Comparison of ENCODE assay signal across 18 cellular contexts in the genomic region with DNA sequence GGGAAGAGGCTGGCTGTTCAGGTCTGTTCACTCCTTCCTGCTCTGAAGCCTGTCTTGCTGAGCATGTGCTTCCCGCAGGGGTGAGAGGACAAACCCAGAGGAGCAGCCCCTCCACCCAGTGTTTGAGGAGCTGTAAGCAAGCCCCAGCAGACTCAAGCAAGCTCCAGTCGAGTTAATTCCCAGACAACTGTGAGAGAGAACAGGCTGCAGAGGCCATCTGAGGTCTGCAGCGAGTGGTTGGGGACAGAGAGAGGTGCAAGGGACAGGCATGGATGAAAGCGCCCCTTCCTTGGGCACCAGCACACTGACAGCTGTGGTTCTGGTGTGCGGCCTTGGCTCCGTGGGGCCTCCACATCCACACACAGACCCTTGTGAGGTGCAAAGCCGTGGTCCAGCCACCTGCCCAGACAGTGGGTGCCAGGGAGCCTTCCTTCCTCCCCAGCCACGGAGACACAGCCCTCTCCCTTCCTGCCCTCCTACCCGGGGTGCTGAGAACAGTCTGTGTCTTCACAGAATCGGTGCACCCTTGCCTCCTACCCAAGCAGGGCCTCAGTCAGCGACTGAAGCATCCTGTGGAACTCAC. TPM values are rescaled to one million over a fixed set of nuclear protein-coding genes. Genes with fewer than 3 reads are reported as not detected.
A peak's percentile ranks its signal among the peaks of the same experiment; 100 is the strongest.
DNase-seq lines count a peak whose midpoint lies in the region; ATAC-seq, FAIRE-seq and TF ChIP-seq lines count a peak whose summit lies in the region.
"Had no signal": no experiment of that assay in that cellular context is flagged by ENCODE, and none has a peak within 500 bp of the region (broad histone marks: within the 10 kb centered on the region; RNA-seq: fewer than 3 reads in every experiment).

No MANE protein-coding gene starts in this region.

- H3K4me3 ChIP-seq in HepG2 (replicated peaks in 1 of 3; ENCODE audit: insufficient read depth in 1 of 3, low read depth in 2 of 3, low read length in 3 of 3) (peak overlapping the region in 1 of 3 experiments; percentile 32; a peak in 3 of 6 replicates), BE2C (ENCODE audit: low read depth, low read length) (no peak overlapping the region)
- H3K4me3 ChIP-seq: gastrocnemius medialis, HAP-1, ovary, SK-N-MC had no signal

- FAIRE-seq in HepG2 (lab: Jason Lieb, UNC): no peak
- FAIRE-seq: bronchial epithelial cell had no signal

- H3K9me3 ChIP-seq in HepG2 (ENCODE audit: low read length): no peaks in the 10 kb centered on the region
- no peaks in the 10 kb centered on the region for H3K9me3 ChIP-seq in BE2C
- H3K9me3 ChIP-seq: gastrocnemius medialis, HAP-1, ovary had no signal

- in situ Hi-C loops in HepG2 (cut with HindIII; ENCODE audit: extremely low pct_ligation_motif_present, low pct_unique_long_range_greater_than_20kb): no loop called here

- TF ChIP-seq EP300 in HepG2 (IDR thresholded peaks at IDR 0.05; ENCODE audit: low read depth in 2 of 2, low read length in 2 of 2): no peak
- TF ChIP-seq EP300 in HepG2 (CRISPR knock-in tag; IDR thresholded peaks at IDR 0.05; ENCODE audit: borderline replicate concordance): no peak

- H3K4me3 Mint-ChIP-seq in stimulated activated naive CD8-positive, alpha-beta T cell treated with anti-CD3 and anti-CD28 coated beads, Interleukin-15, Interleukin-2, amounts not matched to agents 100 ng/mL and 50 ng/mL, for 24 hours: no peak overlapping the region
- H3K4me3 Mint-ChIP-seq in activated T-helper 1 cell treated with anti-CD3 and anti-CD28 coated beads, Interleukin-12 subunit alpha, Interleukin-12 subunit beta, Interleukin-2, Interleukin-4 antibody, amounts not matched to agents 30 ng/mL and 10 ng/mL and 1 ng/mL, durations not matched to agents 14 hours and 24 hours and 36 hours: peak overlapping the region; percentile 26

- H3K4me1 ChIP-seq in HepG2 (ENCODE audit: insufficient read depth, low read length) (peaks cover 75% of the 10 kb centered on the region), BE2C (no peaks in the 10 kb centered on the region)
- H3K4me1 ChIP-seq: gastrocnemius medialis, HAP-1 had no signal

- CTCF ChIA-PET in HepG2 (lab: Yijun Ruan, JAX; ENCODE audit: low intra/inter-chr PET ratio, low total read pairs): no interaction called here

- 0 out of 2 replicates have a peak overlapping the region, but pooled peaks have one; percentile 12 for H3K9ac ChIP-seq in HepG2 (ENCODE audit: insufficient read depth, low read depth, low read length)

- no peaks in the 10 kb centered on the region for H3K9me3 Mint-ChIP-seq in stimulated activated naive CD8-positive, alpha-beta T cell treated with anti-CD3 and anti-CD28 coated beads, Interleukin-15, Interleukin-2, amounts not matched to agents 100 ng/mL and 50 ng/mL, for 24 hours
- no peaks in the 10 kb centered on the region for H3K9me3 Mint-ChIP-seq in activated T-helper 1 cell treated with anti-CD3 and anti-CD28 coated beads, Interleukin-12 subunit alpha, Interleukin-12 subunit beta, Interleukin-2, Interleukin-4 antibody, amounts not matched to agents 30 ng/mL and 10 ng/mL and 1 ng/mL, durations not matched to agents 14 hours and 24 hours and 36 hours

- POLR2A ChIA-PET in HepG2 (lab: Yijun Ruan, JAX): interaction anchor here (1.4 kb wide), 1 partner anchor 15 kb away, joined by 5 read pairs; no protein-coding TSS in a partner anchor

- H3K4me1 Mint-ChIP-seq in stimulated activated naive CD8-positive, alpha-beta T cell treated with anti-CD3 and anti-CD28 coated beads, Interleukin-15, Interleukin-2, amounts not matched to agents 100 ng/mL and 50 ng/mL, for 24 hours (ENCODE audit: low read depth): peaks cover 21% of the 10 kb centered on the region
- peaks cover 43% of the 10 kb centered on the region for H3K4me1 Mint-ChIP-seq in activated T-helper 1 cell treated with anti-CD3 and anti-CD28 coated beads, Interleukin-12 subunit alpha, Interleukin-12 subunit beta, Interleukin-2, Interleukin-4 antibody, amounts not matched to agents 30 ng/mL and 10 ng/mL and 1 ng/mL, durations not matched to agents 14 hours and 24 hours and 36 hours (ENCODE audit: low read depth)

- no peaks in the 10 kb centered on the region for H3K27me3 Mint-ChIP-seq in stimulated activated naive CD8-positive, alpha-beta T cell treated with anti-CD3 and anti-CD28 coated beads, Interleukin-15, Interleukin-2, amounts not matched to agents 100 ng/mL and 50 ng/mL, for 24 hours
- no peaks in the 10 kb centered on the region for H3K27me3 Mint-ChIP-seq in activated T-helper 1 cell treated with anti-CD3 and anti-CD28 coated beads, Interleukin-12 subunit alpha, Interleukin-12 subunit beta, Interleukin-2, Interleukin-4 antibody, amounts not matched to agents 30 ng/mL and 10 ng/mL and 1 ng/mL, durations not matched to agents 14 hours and 24 hours and 36 hours (ENCODE audit: insufficient read depth)

- no TSS peak for BruUV-seq in HepG2 (replicated peaks; lab: Mats Ljungman, UMichigan)

- TF ChIP-seq POLR2A in HepG2 (IDR thresholded peaks at IDR 0.05; ENCODE audit: insufficient read depth in 1 of 2, low read depth in 2 of 2, low read length in 2 of 2): no peak

- H3K36me3 Mint-ChIP-seq in stimulated activated naive CD8-positive, alpha-beta T cell treated with anti-CD3 and anti-CD28 coated beads, Interleukin-15, Interleukin-2, amounts not matched to agents 100 ng/mL and 50 ng/mL, for 24 hours (ENCODE audit: low read depth): no peaks in the 10 kb centered on the region
- H3K36me3 Mint-ChIP-seq in activated T-helper 1 cell treated with anti-CD3 and anti-CD28 coated beads, Interleukin-12 subunit alpha, Interleukin-12 subunit beta, Interleukin-2, Interleukin-4 antibody, amounts not matched to agents 30 ng/mL and 10 ng/mL and 1 ng/mL, durations not matched to agents 14 hours and 24 hours and 36 hours (ENCODE audit: low read depth): no peaks in the 10 kb centered on the region

- no peak for DNase-seq in stimulated activated naive CD8-positive, alpha-beta T cell treated with anti-CD3 and anti-CD28 coated beads, Interleukin-15, Interleukin-2, amounts not matched to agents 100 U/mL and 50 U/mL, for 24 hours
- DNase-seq in activated T-helper 1 cell treated with anti-CD3 and anti-CD28 coated beads, Interleukin-12 subunit alpha, Interleukin-12 subunit beta, Interleukin-2, Interleukin-4 antibody, amounts not matched to agents 30 ng/mL and 10 ng/mL and 1 ng/mL, durations not matched to agents 14 hours and 24 hours and 36 hours (ENCODE audit: low spot score): no peak
- DNase-seq in HepG2 (ENCODE audit: low spot score): no peak
- no peak for DNase-seq in Kasumi-1 (lab: John Stamatoyannopoulos, UW)
- DNase-seq in NCI-H345 treated with DMSO at 0.1 percent for 48 hours (lab: John Stamatoyannopoulos, UW; ENCODE audit: unreplicated experiment): no peak
- no peak for DNase-seq in BE2C
- no peak for DNase-seq in SK-N-DZ (ENCODE audit: low spot score)
- DNase-seq: activated gamma-delta T cell; DMS 273 treated with DMSO at 0.1 percent for 48 hours; gastrocnemius medialis; mesendoderm; ovary; stimulated activated naive CD4-positive, alpha-beta T cell treated with Interleukin-2 at 50 U/mL for 16 hours; WERI-Rb-1 had no signal

- H3K4me2 ChIP-seq in HepG2 (ENCODE audit: low read depth, low read length): peak overlapping the region; percentile 72

- H3K27ac Mint-ChIP-seq in stimulated activated naive CD8-positive, alpha-beta T cell treated with anti-CD3 and anti-CD28 coated beads, Interleukin-15, Interleukin-2, amounts not matched to agents 100 ng/mL and 50 ng/mL, for 24 hours: peak overlapping the region; percentile 36
- H3K27ac Mint-ChIP-seq in activated T-helper 1 cell treated with anti-CD3 and anti-CD28 coated beads, Interleukin-12 subunit alpha, Interleukin-12 subunit beta, Interleukin-2, Interleukin-4 antibody, amounts not matched to agents 30 ng/mL and 10 ng/mL and 1 ng/mL, durations not matched to agents 14 hours and 24 hours and 36 hours: peak overlapping the region; percentile 88

- no peak overlapping the region for H2AFZ ChIP-seq in HepG2 (ENCODE audit: low read length)

- H3K27ac ChIP-seq in HepG2 (ENCODE audit: extremely low read length, insufficient read depth, low read length): no peak overlapping the region
- H3K27ac ChIP-seq: gastrocnemius medialis, ovary, SK-N-MC, WERI-Rb-1 had no signal

- intact Hi-C loops in activated T-helper 1 cell treated with anti-CD3 and anti-CD28 coated beads, Interleukin-12 subunit alpha, Interleukin-12 subunit beta, Interleukin-2, Interleukin-4 antibody, amounts not matched to agents 30 ng/mL and 10 ng/mL and 1 ng/mL, durations not matched to agents 14 hours and 24 hours and 36 hours (cut with micrococcal nuclease): loop anchor here (1.0 kb wide), 1 partner anchor 13 kb away; no protein-coding TSS in a partner anchor
- intact Hi-C loops in HepG2 (cut with micrococcal nuclease; ENCODE audit: unreplicated experiment): no loop called here

- H3K36me3 ChIP-seq in HepG2 (replicated peaks in 1 of 2; ENCODE audit: control insufficient read depth in 1 of 2, insufficient read depth in 2 of 2, low read length in 2 of 2) (no peaks in the 10 kb centered on the region), BE2C (no peaks in the 10 kb centered on the region)
- H3K36me3 ChIP-seq: gastrocnemius medialis, HAP-1, ovary, WERI-Rb-1 had no signal

- no peak for ATAC-seq in stimulated activated naive CD8-positive, alpha-beta T cell treated with anti-CD3 and anti-CD28 coated beads, Interleukin-15, Interleukin-2, amounts not matched to agents 100 U/mL and 50 U/mL, for 24 hours
- ATAC-seq in HepG2: no peak
- ATAC-seq: gastrocnemius medialis had no signal

- no peaks in the 10 kb centered on the region for H3K79me2 ChIP-seq in HepG2 (ENCODE audit: insufficient read depth, low read length)

- 57% methylated on average over 8 of the region's 11 CpGs for WGBS in HepG2 (ENCODE audit: low lambda C conversion rate)

- H3K27me3 ChIP-seq in HepG2 (ENCODE audit: control insufficient read depth in 1 of 2, insufficient read depth in 2 of 2, low read length in 2 of 2) (peaks cover 3 to 12% of the 10 kb centered on the region in 2 experiments; a peak in 3 of 5 replicates), BE2C (no peaks in the 10 kb centered on the region)
- H3K27me3 ChIP-seq: ovary had no signal

- no peak for TF ChIP-seq CTCF in HepG2 (CRISPR knock-in tag; IDR thresholded peaks at IDR 0.05)
- no peak for TF ChIP-seq CTCF in BE2C (IDR thresholded peaks at IDR 0.05; ENCODE audit: low read depth, low read length)

- TF ChIP-seq RAD21 in HepG2 (CRISPR knock-in tag; IDR thresholded peaks at IDR 0.05): no peak

- no peaks in the 10 kb centered on the region for H4K20me1 ChIP-seq in HepG2 (ENCODE audit: insufficient read depth, low read length)

RNA-seq across cellular contexts. Expression of a gene that starts 36.2 kb away (rescaled TPM):
- 264 and 272 TPM in 2 replicates for total RNA-seq in activated T-helper 1 cell treated with anti-CD3 and anti-CD28 coated beads, Interleukin-12 subunit alpha, Interleukin-12 subunit beta, Interleukin-2, Interleukin-4 antibody, amounts not matched to agents 30 ng/mL and 10 ng/mL and 1 ng/mL, durations not matched to agents 14 hours and 24 hours and 36 hours
- total RNA-seq in HepG2 (2016; rRNA removed; fragmentation: Illumina TruSeq; extraction: Trizol): not detected in 2 replicates
- not detected in 2 replicates for total RNA-seq in HepG2 (2016; cell fraction: cytosol; rRNA removed; fragmentation: Illumina TruSeq; extraction: Trizol; ENCODE audit: low read depth)
- not detected in 2 replicates for total RNA-seq in HepG2 (2016; cell fraction: insoluble cytoplasmic fraction; rRNA removed; fragmentation: Illumina TruSeq; extraction: Trizol)
- not detected in 2 replicates for total RNA-seq in HepG2 (2016; cell fraction: membrane; rRNA removed; fragmentation: Illumina TruSeq; extraction: Trizol)
- total RNA-seq in HepG2 (2016; cell fraction: nucleus; rRNA removed; fragmentation: Illumina TruSeq; extraction: Trizol): not detected in 2 replicates
- polyA plus RNA-seq in HepG2 (2011; rRNA removed): not detected in 2 replicates
- not detected in 2 replicates for polyA plus RNA-seq in HepG2 (2011; cell fraction: cytosol; rRNA removed)
- polyA plus RNA-seq in HepG2 (2011; cell fraction: nucleus; rRNA removed): not detected in 2 replicates
- not detected in 2 replicates for polyA plus RNA-seq in HepG2 (2012)
- not detected in 2 replicates for polyA plus RNA-seq in HepG2 (2016; cell fraction: cytosol; fragmentation: Illumina TruSeq; extraction: Trizol; ENCODE audit: low read depth)
- not detected in 2 replicates for polyA plus RNA-seq in HepG2 (2016; cell fraction: insoluble cytoplasmic fraction; fragmentation: Illumina TruSeq; extraction: Trizol; ENCODE audit: low read depth)
- polyA plus RNA-seq in HepG2 (2016; cell fraction: membrane; fragmentation: Illumina TruSeq; extraction: Trizol; ENCODE audit: low read depth): not detected in 2 replicates
- not detected in 2 replicates for polyA plus RNA-seq in HepG2 (2016; cell fraction: nucleus; fragmentation: Illumina TruSeq; extraction: Trizol; ENCODE audit: insufficient read depth, low read depth)
- polyA minus RNA-seq in HepG2 (2011; rRNA and poly(A)+ RNA removed; ENCODE audit: low replicate concordance): not detected in 2 replicates
- polyA minus RNA-seq in HepG2 (2011; cell fraction: cytosol; rRNA and poly(A)+ RNA removed): not detected in 2 replicates
- not detected in 2 replicates for polyA minus RNA-seq in HepG2 (2011; cell fraction: nucleus; rRNA and poly(A)+ RNA removed)
- polyA plus RNA-seq in BE2C (2012; ENCODE audit: insufficient read depth, insufficient read length, low read depth): not detected
- polyA plus RNA-seq in SK-N-DZ (2014; cell fraction: cytosol; rRNA removed): not detected in 2 replicates
- not detected in 2 replicates for polyA plus RNA-seq in SK-N-DZ (2014; cell fraction: nucleus; rRNA removed)

RNA-seq across cellular contexts. Expression of a gene that starts 59.9 kb away (rescaled TPM):
- 89.6 and 93.6 TPM in 2 replicates for total RNA-seq in activated T-helper 1 cell treated with anti-CD3 and anti-CD28 coated beads, Interleukin-12 subunit alpha, Interleukin-12 subunit beta, Interleukin-2, Interleukin-4 antibody, amounts not matched to agents 30 ng/mL and 10 ng/mL and 1 ng/mL, durations not matched to agents 14 hours and 24 hours and 36 hours
- total RNA-seq in HepG2 (2016; rRNA removed; fragmentation: Illumina TruSeq; extraction: Trizol): 98.8 and 102 TPM in 2 replicates
- total RNA-seq in HepG2 (2016; cell fraction: cytosol; rRNA removed; fragmentation: Illumina TruSeq; extraction: Trizol; ENCODE audit: low read depth): 53.7 and 54.0 TPM in 2 replicates
- total RNA-seq in HepG2 (2016; cell fraction: insoluble cytoplasmic fraction; rRNA removed; fragmentation: Illumina TruSeq; extraction: Trizol): 99.9 and 104 TPM in 2 replicates
- total RNA-seq in HepG2 (2016; cell fraction: membrane; rRNA removed; fragmentation: Illumina TruSeq; extraction: Trizol): 68.2 and 74.9 TPM in 2 replicates
- total RNA-seq in HepG2 (2016; cell fraction: nucleus; rRNA removed; fragmentation: Illumina TruSeq; extraction: Trizol): 65.4 and 78.9 TPM in 2 replicates
- polyA plus RNA-seq in HepG2 (2011; rRNA removed): 125 and 134 TPM in 2 replicates
- polyA plus RNA-seq in HepG2 (2011; cell fraction: cytosol; rRNA removed): 80.7 and 93.0 TPM in 2 replicates
- polyA plus RNA-seq in HepG2 (2011; cell fraction: nucleus; rRNA removed): 151 and 160 TPM in 2 replicates
- 83.3 and 86.4 TPM in 2 replicates for polyA plus RNA-seq in HepG2 (2012)
- 52.6 and 54.6 TPM in 2 replicates for polyA plus RNA-seq in HepG2 (2016; cell fraction: cytosol; fragmentation: Illumina TruSeq; extraction: Trizol; ENCODE audit: low read depth)
- polyA plus RNA-seq in HepG2 (2016; cell fraction: insoluble cytoplasmic fraction; fragmentation: Illumina TruSeq; extraction: Trizol; ENCODE audit: low read depth): 116 and 119 TPM in 2 replicates
- 57.0 and 60.0 TPM in 2 replicates for polyA plus RNA-seq in HepG2 (2016; cell fraction: membrane; fragmentation: Illumina TruSeq; extraction: Trizol; ENCODE audit: low read depth)
- polyA plus RNA-seq in HepG2 (2016; cell fraction: nucleus; fragmentation: Illumina TruSeq; extraction: Trizol; ENCODE audit: insufficient read depth, low read depth): 139 and 145 TPM in 2 replicates
- polyA minus RNA-seq in HepG2 (2011; rRNA and poly(A)+ RNA removed; ENCODE audit: low replicate concordance): 73.5 and 104 TPM in 2 replicates
- 43.8 and 44.2 TPM in 2 replicates for polyA minus RNA-seq in HepG2 (2011; cell fraction: cytosol; rRNA and poly(A)+ RNA removed)
- polyA minus RNA-seq in HepG2 (2011; cell fraction: nucleus; rRNA and poly(A)+ RNA removed): 103 and 105 TPM in 2 replicates
- 51.9 TPM for polyA plus RNA-seq in BE2C (2012; ENCODE audit: insufficient read depth, insufficient read length, low read depth)
- 87.7 and 91.8 TPM in 2 replicates for polyA plus RNA-seq in SK-N-DZ (2014; cell fraction: cytosol; rRNA removed)
- polyA plus RNA-seq in SK-N-DZ (2014; cell fraction: nucleus; rRNA removed): 107 and 116 TPM in 2 replicates

Comparison
In these comparisons a context has a peak if more than half of its experiments do, and no peak if none do; other contexts are left out.
1. RNA of a gene that starts 36.2 kb away (total RNA-seq): 264 to 272 TPM in activated T-helper 1 cell treated with anti-CD3 and anti-CD28 coated beads, Interleukin-12 subunit alpha, Interleukin-12 subunit beta, Interleukin-2, Interleukin-4 antibody, amounts not matched to agents 30 ng/mL and 10 ng/mL and 1 ng/mL, durations not matched to agents 14 hours and 24 hours and 36 hours; not detected in HepG2; every median in the first group is over 100 times any median in the second.